In genomic region chr11:115716577-115717214, GRCh38 we compare ENCODE assay signal across 20 cellular contexts.
DNase-seq lines count a peak whose midpoint lies in the region; ATAC-seq, FAIRE-seq and TF ChIP-seq lines count a peak whose summit lies in the region.
"Had no signal": no experiment of that assay in that cellular context is flagged by ENCODE, and none has a peak within 500 bp of the region (broad histone marks: within the 10 kb centered on the region; RNA-seq: fewer than 3 reads in every experiment).

No MANE protein-coding gene starts in this region.

- no TSS peak for BruUV-seq in Caco-2 (replicated peaks; lab: Mats Ljungman, UMichigan)

- no peak for DNase-seq in CD14-positive monocyte (ENCODE audit: low spot score)
- DNase-seq in NCI-H146 (lab: John Stamatoyannopoulos, UW), result peak; percentile 90
- DNase-seq in nephron progenitor cell, result peak; percentile 45
- no peak for DNase-seq in EL
- DNase-seq in GM12891 (ENCODE audit: insufficient read length, low spot score), result no peak
- DNase-seq in Caco-2, result no peak
- DNase-seq: activated naive CD8-positive, alpha-beta T cell treated with anti-CD3 and anti-CD28 coated beads, Interleukin-2, amount 50 U/mL, for 24 hours; COR-L47; GDM1; GOT3; Kasumi-1; lower lobe of right lung; NCI-H1436 treated with DMSO at 0.1 percent for 48 hours; NCI-H524 treated with DMSO at 0.1 percent for 48 hours; PC-9; SK-N-SH had no signal

- no peak for TF ChIP-seq POLR2A in GM12891 (IDR thresholded peaks at IDR 0.05; ENCODE audit: low read depth, low read length)

- H3K4me3 Mint-ChIP-seq in CD14-positive monocyte (peak overlapping the region; percentile 4 to 83), nephron progenitor cell (no peak overlapping the region), Caco-2 (ENCODE audit: unreplicated experiment) (no peak overlapping the region)
- H3K4me3 Mint-ChIP-seq in stimulated activated memory B cell treated with anti-CD40 and anti-IgM and Interleukin-4, amounts not matched to agents 10 μg/mL and 1 μg/mL and 100 μg/mL, for 72 hours, result no peak overlapping the region
- H3K4me3 Mint-ChIP-seq: activated naive CD8-positive, alpha-beta T cell treated with anti-CD3 and anti-CD28 coated beads, Interleukin-2, amount 50 U/mL, for 24 hours; central memory CD8-positive, alpha-beta T cell; natural killer cell treated with Interleukin-12 subunit alpha and Interleukin-12 subunit beta and Interleukin-15 and Interleukin-18, amount 100 ng/mL, for 72 hours had no signal

- no peaks in the 10 kb centered on the region for H3K9me3 Mint-ChIP-seq in CD14-positive monocyte
- no peaks in the 10 kb centered on the region for H3K9me3 Mint-ChIP-seq in nephron progenitor cell
- no peaks in the 10 kb centered on the region for H3K9me3 Mint-ChIP-seq in stimulated activated memory B cell treated with anti-CD40 and anti-IgM and Interleukin-4, amounts not matched to agents 10 μg/mL and 1 μg/mL and 100 μg/mL, for 72 hours
- no peaks in the 10 kb centered on the region for H3K9me3 Mint-ChIP-seq in Caco-2 (ENCODE audit: unreplicated experiment)
- H3K9me3 Mint-ChIP-seq: activated naive CD8-positive, alpha-beta T cell treated with anti-CD3 and anti-CD28 coated beads, Interleukin-2, amount 50 U/mL, for 24 hours; central memory CD8-positive, alpha-beta T cell; natural killer cell treated with Interleukin-12 subunit alpha and Interleukin-12 subunit beta and Interleukin-15 and Interleukin-18, amount 100 ng/mL, for 72 hours had no signal

- peak overlapping the region in 5 of 7 donors; percentile 26 to 52 (median 31) for H3K27ac Mint-ChIP-seq in CD14-positive monocyte
- peak overlapping the region; percentile 68 for H3K27ac Mint-ChIP-seq in nephron progenitor cell
- H3K27ac Mint-ChIP-seq in stimulated activated memory B cell treated with anti-CD40 and anti-IgM and Interleukin-4, amounts not matched to agents 10 μg/mL and 1 μg/mL and 100 μg/mL, for 72 hours, result no peak overlapping the region
- no peak overlapping the region for H3K27ac Mint-ChIP-seq in Caco-2 (ENCODE audit: unreplicated experiment)
- H3K27ac Mint-ChIP-seq: activated naive CD8-positive, alpha-beta T cell treated with anti-CD3 and anti-CD28 coated beads, Interleukin-2, amount 50 U/mL, for 24 hours; natural killer cell treated with Interleukin-12 subunit alpha and Interleukin-12 subunit beta and Interleukin-15 and Interleukin-18, amount 100 ng/mL, for 72 hours had no signal

- H3K4me1 Mint-ChIP-seq in CD14-positive monocyte, result peaks cover 42% of the 10 kb centered on the region
- peaks cover 49% of the 10 kb centered on the region for H3K4me1 Mint-ChIP-seq in nephron progenitor cell
- H3K4me1 Mint-ChIP-seq in stimulated activated memory B cell treated with anti-CD40 and anti-IgM and Interleukin-4, amounts not matched to agents 10 μg/mL and 1 μg/mL and 100 μg/mL, for 72 hours, result no peaks in the 10 kb centered on the region
- peaks cover 12% of the 10 kb centered on the region for H3K4me1 Mint-ChIP-seq in Caco-2 (ENCODE audit: low read depth, unreplicated experiment)
- H3K4me1 Mint-ChIP-seq: activated naive CD8-positive, alpha-beta T cell treated with anti-CD3 and anti-CD28 coated beads, Interleukin-2, amount 50 U/mL, for 24 hours; central memory CD8-positive, alpha-beta T cell had no signal

- H3K36me3 ChIP-seq in duodenal mucosa (ENCODE audit: control insufficient read depth in 1 of 2, insufficient read depth in 2 of 2, low read length in 2 of 2) (no peaks in the 10 kb centered on the region), Caco-2 (ENCODE audit: control insufficient read depth, insufficient read depth, low read length) (no peaks in the 10 kb centered on the region)
- H3K36me3 ChIP-seq: lower lobe of right lung had no signal

- H3K27me3 Mint-ChIP-seq in CD14-positive monocyte (ENCODE audit: low read depth in 3 of 3) (peaks cover 8 to 30% (median 24%) of the 10 kb centered on the region in 3 donors), nephron progenitor cell (ENCODE audit: low read depth, poor library complexity) (peaks cover 7% of the 10 kb centered on the region), Caco-2 (ENCODE audit: insufficient read depth, unreplicated experiment) (no peaks in the 10 kb centered on the region)
- H3K27me3 Mint-ChIP-seq in stimulated activated memory B cell treated with anti-CD40 and anti-IgM and Interleukin-4, amounts not matched to agents 10 μg/mL and 1 μg/mL and 100 μg/mL, for 72 hours, result peaks cover 13% of the 10 kb centered on the region
- H3K27me3 Mint-ChIP-seq: activated naive CD8-positive, alpha-beta T cell treated with anti-CD3 and anti-CD28 coated beads, Interleukin-2, amount 50 U/mL, for 24 hours; central memory CD8-positive, alpha-beta T cell; natural killer cell treated with Interleukin-12 subunit alpha and Interleukin-12 subunit beta and Interleukin-15 and Interleukin-18, amount 100 ng/mL, for 72 hours had no signal

- H3K4me3 ChIP-seq in duodenal mucosa (ENCODE audit: low read depth in 1 of 2, low read length in 2 of 2), result peak overlapping the region; percentile 13 to 23
- no peak overlapping the region for H3K4me3 ChIP-seq in Caco-2 (ENCODE audit: low read depth, low read length)
- H3K4me3 ChIP-seq: lower lobe of right lung, PC-9 had no signal

- CTCF ChIA-PET in Caco-2 (lab: Charles Lee), result no interaction called here

- H3K9ac ChIP-seq in duodenal mucosa (ENCODE audit: low read depth in 1 of 2, low read length in 2 of 2), result no peak overlapping the region
- H3K9ac ChIP-seq: SK-N-SH had no signal

- ATAC-seq in stimulated activated memory B cell treated with anti-CD40 and anti-IgM and Interleukin-4, amounts not matched to agents 10 μg/mL and 1 μg/mL and 100 μg/mL, for 72 hours, result no peak
- ATAC-seq: activated naive CD8-positive, alpha-beta T cell treated with anti-CD3 and anti-CD28 coated beads, Interleukin-2, amount 50 U/mL, for 24 hours; lower lobe of right lung had no signal

- H3K27me3 ChIP-seq in duodenal mucosa (ENCODE audit: control insufficient read depth in 1 of 2, insufficient read depth in 2 of 2, low read length in 2 of 2), result no peaks in the 10 kb centered on the region
- H3K27me3 ChIP-seq in Caco-2 (replicated peaks; ENCODE audit: control insufficient read depth, insufficient read depth, low read length), result no peaks in the 10 kb centered on the region

- H3K9me3 ChIP-seq in duodenal mucosa (ENCODE audit: control insufficient read depth in 1 of 2, low read length in 2 of 2) (no peaks in the 10 kb centered on the region), Caco-2 (no peaks in the 10 kb centered on the region)
- H3K9me3 ChIP-seq: lower lobe of right lung, SK-N-SH had no signal

- no peak for FAIRE-seq in GM12891 (lab: Jason Lieb, UNC)

- H3K36me3 Mint-ChIP-seq in CD14-positive monocyte (peaks cover 0 to 5% of the 10 kb centered on the region in 2 donors), nephron progenitor cell (ENCODE audit: low read depth) (no peaks in the 10 kb centered on the region), Caco-2 (ENCODE audit: insufficient read depth, unreplicated experiment) (no peaks in the 10 kb centered on the region)
- H3K36me3 Mint-ChIP-seq in stimulated activated memory B cell treated with anti-CD40 and anti-IgM and Interleukin-4, amounts not matched to agents 10 μg/mL and 1 μg/mL and 100 μg/mL, for 72 hours, result no peaks in the 10 kb centered on the region
- H3K36me3 Mint-ChIP-seq: natural killer cell treated with Interleukin-12 subunit alpha and Interleukin-12 subunit beta and Interleukin-15 and Interleukin-18, amount 100 ng/mL, for 72 hours had no signal

- intact Hi-C loops in CD14-positive monocyte (cut with micrococcal nuclease), result loop anchor here in 1 of 2 donors (1.0 kb wide), 1 partner anchor 11 kb away; no protein-coding TSS in a partner anchor
- intact Hi-C loops in Caco-2 (cut with micrococcal nuclease; ENCODE audit: unreplicated experiment), result no loop called here

- POLR2A ChIA-PET in Caco-2 (lab: Charles Lee), result no interaction called here

- TF ChIP-seq CTCF in CD14-positive monocyte (IDR thresholded peaks at IDR 0.05), result no peak
- TF ChIP-seq CTCF in nephron progenitor cell (IDR thresholded peaks at IDR 0.05), result no peak
- no peak for TF ChIP-seq CTCF in Caco-2 (IDR thresholded peaks at IDR 0.05; ENCODE audit: insufficient read depth in 1 of 2, low read depth in 1 of 2, low read length in 1 of 2, severe bottlenecking in 1 of 2, unreplicated experiment in 1 of 2)

- H3K4me1 ChIP-seq in duodenal mucosa (ENCODE audit: control insufficient read depth in 1 of 2, insufficient read depth in 2 of 2, low read length in 2 of 2), result peaks cover 8 to 13% of the 10 kb centered on the region in 2 donors
- peaks cover 16% of the 10 kb centered on the region for H3K4me1 ChIP-seq in Caco-2
- H3K4me1 ChIP-seq: lower lobe of right lung had no signal

- H3K27ac ChIP-seq in duodenal mucosa (ENCODE audit: low read depth, low read length), result no peak overlapping the region
- H3K27ac ChIP-seq: lower lobe of right lung, PC-9 had no signal

TF ChIP-seq in GM12891, 5 proteins besides CTCF, POLR2A, EP300 and RAD21:
- no peak for TF ChIP-seq TAF1 (IDR thresholded peaks at IDR 0.05; ENCODE audit: low read depth, low read length)
- TF ChIP-seq SPI1 (IDR thresholded peaks at IDR 0.05; ENCODE audit: low read depth, low read length), result no peak
- no peak for TF ChIP-seq PAX5 (IDR thresholded peaks at IDR 0.05; ENCODE audit: insufficient read depth, low read length, severe bottlenecking)
- TF ChIP-seq POLR2AphosphoS5 (IDR thresholded peaks at IDR 0.05; ENCODE audit: low read depth, low read length), result no peak

Comparison
In these comparisons a context has a peak if more than half of its experiments do, and no peak if none do; other contexts are left out.
1. DNase-seq: peak in NCI-H146 (single experiment) and nephron progenitor cell (single experiment); none in CD14-positive monocyte (single experiment), EL (single experiment), GM12891 (single experiment) and Caco-2 (0 of 2).
2. H3K27ac Mint-ChIP-seq: peak in CD14-positive monocyte (5 of 7) and nephron progenitor cell (single experiment); none in stimulated activated memory B cell treated with anti-CD40 and anti-IgM and Interleukin-4, amounts not matched to agents 10 μg/mL and 1 μg/mL and 100 μg/mL, for 72 hours (single experiment) and Caco-2 (single experiment).
3. H3K4me3 Mint-ChIP-seq: peak in CD14-positive monocyte (2 of 2); none in nephron progenitor cell (single experiment), stimulated activated memory B cell treated with anti-CD40 and anti-IgM and Interleukin-4, amounts not matched to agents 10 μg/mL and 1 μg/mL and 100 μg/mL, for 72 hours (single experiment) and Caco-2 (single experiment).